In the genomic region with DNA sequence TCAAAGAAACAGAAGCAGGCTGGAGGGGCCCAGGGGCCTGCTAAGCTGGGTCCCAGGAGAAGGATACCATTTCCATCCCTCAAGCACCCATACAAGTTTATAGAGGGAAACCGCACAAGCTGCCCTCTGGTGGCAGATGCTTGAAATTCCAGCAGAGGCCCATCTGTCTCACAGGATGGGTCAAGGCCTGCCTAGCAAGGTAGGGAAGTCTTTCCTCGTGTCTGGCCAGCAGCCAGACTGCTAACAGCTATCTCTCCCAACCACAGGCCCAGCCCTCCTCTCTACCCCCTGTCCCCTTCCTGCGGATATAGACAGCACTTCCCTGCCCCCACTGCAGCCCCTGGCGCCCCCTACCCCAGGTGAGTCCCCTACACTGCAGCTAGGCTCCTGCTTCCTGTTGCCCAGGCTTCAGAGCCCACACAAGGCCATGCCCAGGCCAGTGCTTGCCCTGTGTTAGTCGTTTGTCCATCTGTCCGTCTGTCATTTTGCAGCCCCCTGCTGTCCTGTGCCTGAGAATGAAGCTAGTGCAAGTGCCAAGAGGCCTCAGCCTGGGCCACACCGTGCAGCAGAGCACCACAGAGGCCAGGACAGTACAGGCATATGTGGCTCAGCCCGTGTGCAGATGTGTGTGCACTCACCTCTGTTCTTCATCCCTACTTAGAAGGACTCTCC, we compare ENCODE assay signal across 8 cellular contexts. TPM values are rescaled to one million over a fixed set of nuclear protein-coding genes. Genes with fewer than 3 reads are reported as not detected.
DNase-seq lines count a peak whose midpoint lies in the region; ATAC-seq, FAIRE-seq and TF ChIP-seq lines count a peak whose summit lies in the region.

No MANE protein-coding gene starts in this region.

- no peak overlapping the region for H4K5ac ChIP-seq in H1 (ENCODE audit: insufficient read length, low read depth, low read length)

- peaks cover 10 to 47% of the 10 kb centered on the region in 2 experiments for H4K20me1 ChIP-seq in H1 (replicated peaks in 1 of 2; ENCODE audit: control insufficient read depth in 1 of 2, insufficient read depth in 2 of 2, low read length in 2 of 2)

- H2BK20ac ChIP-seq in H1 (ENCODE audit: low read length): no peak overlapping the region

- POLR2A ChIA-PET in H1 (lab: Charles Lee; ENCODE audit: partially characterized antibody): interaction anchor here (1.0 to 2.7 kb wide), 5 partner anchors 11 to 285 kb away, joined by 3 to 12 read pairs (median 5); partner anchors contain the start of gene SKP1

- DNase-seq in GF-D8 (lab: John Stamatoyannopoulos, UW) (peak; percentile 24), NCI-H524 (lab: John Stamatoyannopoulos, UW) (peak; percentile 53 to 78), H1 (ENCODE audit: low read depth in 1 of 2, low spot score in 2 of 2) (peak; percentile 57 to 82), mesenchymal stem cell (peak; percentile 74), thyroid gland (peak; percentile 75 to 77)
- peak; percentile 77 for DNase-seq in activated CD4-positive, alpha-beta T cell treated with anti-CD3 and anti-CD28 coated beads for 48 hours

- H3K14ac ChIP-seq in H1 (ENCODE audit: insufficient read length) (no peak overlapping the region), mesenchymal stem cell (ENCODE audit: low read length in 2 of 2) (no peak overlapping the region)

- H3K27ac ChIP-seq in H1 (ENCODE audit: low read depth, low read length): no peak overlapping the region
- H3K27ac ChIP-seq in mesenchymal stem cell (ENCODE audit: low read length, poor library complexity, severe bottlenecking): no peak overlapping the region
- no peak overlapping the region for H3K27ac ChIP-seq in thyroid gland

- 0 out of 4 replicates have a peak, but pooled peaks cover 0 to 3% of the 10 kb centered on the region in 2 experiments for H3K79me2 ChIP-seq in H1 (ENCODE audit: control insufficient read depth in 1 of 2, insufficient read depth in 2 of 2, low read length in 2 of 2)

- no peaks in the 10 kb centered on the region for H3K9me3 ChIP-seq in H1 (ENCODE audit: insufficient read depth in 2 of 2, low read depth in 1 of 2, low read length in 1 of 2)
- H3K9me3 ChIP-seq in mesenchymal stem cell (ENCODE audit: control insufficient read depth, low read length): no peaks in the 10 kb centered on the region
- no peaks in the 10 kb centered on the region for H3K9me3 ChIP-seq in thyroid gland

- no peak overlapping the region for H3K4ac ChIP-seq in H1 (replicated peaks; ENCODE audit: insufficient read length, low read depth, low read length)
- no peak overlapping the region for H3K4ac ChIP-seq in mesenchymal stem cell (ENCODE audit: low read depth in 1 of 2, low read length in 2 of 2)

- H3K23ac ChIP-seq in H1 (ENCODE audit: insufficient read length): no peak overlapping the region
- H3K23ac ChIP-seq in mesenchymal stem cell (ENCODE audit: low read length in 2 of 2): no peak overlapping the region

- H2AFZ ChIP-seq in H1 (ENCODE audit: low read length) (no peak overlapping the region), mesenchymal stem cell (ENCODE audit: low read depth, low read length) (no peak overlapping the region)

- ATAC-seq in HG02852 (IDR thresholded peaks at IDR 0.05; ENCODE audit: unreplicated experiment) (peak; percentile 47), HG02623 (IDR thresholded peaks at IDR 0.05; ENCODE audit: unreplicated experiment) (no peak)

- H4K91ac ChIP-seq in H1 (replicated peaks; ENCODE audit: insufficient read length, low read length) (peak overlapping the region; percentile 13), mesenchymal stem cell (ENCODE audit: low read length) (no peak overlapping the region)

- peak; percentile 75 for FAIRE-seq in H1 (lab: Jason Lieb, UNC)

- no peak for TF ChIP-seq POLR2A in H1 (IDR thresholded peaks at IDR 0.05; ENCODE audit: control extremely low read depth in 1 of 2, low read depth in 2 of 2, low read length in 2 of 2)
- no peak for TF ChIP-seq POLR2A in thyroid gland (IDR thresholded peaks at IDR 0.05)

- peak; percentile 71 to 75 for TF ChIP-seq RAD21 in H1 (IDR thresholded peaks at IDR 0.05 in 1 of 2, conservative IDR thresholded peaks at IDR 0.05 in 1 of 2; ENCODE audit: low read depth in 2 of 2, low read length in 2 of 2)

- TF ChIP-seq CTCF in H1 (IDR thresholded peaks at IDR 0.05; ENCODE audit: control extremely low read depth in 1 of 3, insufficient read depth in 1 of 3, low read depth in 1 of 3, low read length in 3 of 3) (peak in 2 of 3 experiments; percentile 85 to 90; a peak in 3 of 4 replicates), thyroid gland (IDR thresholded peaks at IDR 0.05) (peak; percentile 47 to 79 (median 70))

- 67% methylated on average over 6 of the region's 8 CpGs; no CpG with 5 or more reads in 1 of the 2 experiments for WGBS in H1 (ENCODE audit: extremely low coverage in 1 of 2, insufficient coverage in 1 of 2, insufficient read length in 1 of 2, insufficient replicate concordance in 2 of 2, low coverage in 1 of 2, low lambda C conversion rate in 2 of 2, missing lambda C conversion rate in 1 of 2), 2 experiments
- 56% methylated on average over 8 of the region's 8 CpGs for WGBS in mesenchymal stem cell
- 37 to 43% methylated on average over 6 to 8 of the region's 8 CpGs for WGBS in thyroid gland, 2 donors

- CTCF ChIA-PET in H1 (lab: Charles Lee; ENCODE audit: partially characterized antibody): interaction anchor here (0.5 to 24.3 kb wide), 33 partner anchors 11 to 451 kb away, joined by 3 to 629 read pairs (median 7); partner anchors contain the start of gene TCF7

- no peak overlapping the region for H2BK12ac ChIP-seq in H1 (ENCODE audit: low read depth, low read length)
- no peak overlapping the region for H2BK12ac ChIP-seq in mesenchymal stem cell (ENCODE audit: low read length in 2 of 2)

- peaks cover 18% of the 10 kb centered on the region for H3K79me1 ChIP-seq in H1 (ENCODE audit: low read depth, low read length)
- H3K79me1 ChIP-seq in mesenchymal stem cell (replicated peaks; ENCODE audit: low read length, poor library complexity, severe bottlenecking): peaks cover 76% of the 10 kb centered on the region

- H2BK120ac ChIP-seq in H1 (replicated peaks; ENCODE audit: low read depth, low read length) (no peak overlapping the region), mesenchymal stem cell (ENCODE audit: low read depth, low read length) (no peak overlapping the region)

- H3K18ac ChIP-seq in H1 (ENCODE audit: extremely low read depth, low read length) (no peak overlapping the region), mesenchymal stem cell (ENCODE audit: low read depth in 1 of 2, low read length in 2 of 2) (no peak overlapping the region)

- no peaks in the 10 kb centered on the region; a peak in 3 of 7 replicates for H3K4me1 ChIP-seq in H1 (replicated peaks in 1 of 4; ENCODE audit: control insufficient read depth in 3 of 4, insufficient read depth in 4 of 4, low read length in 3 of 4)
- H3K4me1 ChIP-seq in mesenchymal stem cell (ENCODE audit: control insufficient read depth, insufficient read depth, low read depth, low read length): peaks cover 28% of the 10 kb centered on the region
- no peaks in the 10 kb centered on the region for H3K4me1 ChIP-seq in thyroid gland

- no peak overlapping the region for H2AK5ac ChIP-seq in H1 (ENCODE audit: low read depth, low read length)
- H2AK5ac ChIP-seq in mesenchymal stem cell (ENCODE audit: low read length, severe bottlenecking): no peak overlapping the region

- no peaks in the 10 kb centered on the region for H3K27me3 ChIP-seq in H1 (replicated peaks in 1 of 4; ENCODE audit: control insufficient read depth in 3 of 4, extremely low read depth in 1 of 4, insufficient read depth in 3 of 4, low read length in 3 of 4)
- no peaks in the 10 kb centered on the region for H3K27me3 ChIP-seq in mesenchymal stem cell (ENCODE audit: control insufficient read depth in 1 of 2, insufficient read depth in 1 of 2, low read length in 2 of 2)
- no peaks in the 10 kb centered on the region for H3K27me3 ChIP-seq in thyroid gland

- no peak overlapping the region for H3K4me3 ChIP-seq in H1 (ENCODE audit: extremely low read depth in 1 of 4, insufficient read depth in 2 of 4, low read depth in 3 of 4, low read length in 4 of 4)
- H3K4me3 ChIP-seq in mesenchymal stem cell (ENCODE audit: insufficient read depth in 1 of 2, low read depth in 1 of 2, low read length in 2 of 2): no peak overlapping the region
- no peak overlapping the region for H3K4me3 ChIP-seq in thyroid gland (replicated peaks in 1 of 3)

- H3K4me2 ChIP-seq in H1 (ENCODE audit: insufficient read depth in 1 of 2, low read depth in 2 of 2, low read length in 2 of 2) (no peak overlapping the region), mesenchymal stem cell (ENCODE audit: low read length, poor library complexity, severe bottlenecking) (no peak overlapping the region)

- H3K56ac ChIP-seq in H1 (replicated peaks; ENCODE audit: insufficient read length, low read depth, low read length): no peak overlapping the region

- H4K8ac ChIP-seq in H1 (ENCODE audit: extremely low read depth, insufficient read depth, low read length) (no peak overlapping the region; the same call in 1 of the 2 replicates), mesenchymal stem cell (ENCODE audit: low read length) (no peak overlapping the region)

- H2BK15ac ChIP-seq in H1 (ENCODE audit: low read length): no peak overlapping the region
- no peak overlapping the region for H2BK15ac ChIP-seq in mesenchymal stem cell (ENCODE audit: low read depth, poor library complexity, severe bottlenecking)

- H3K9ac ChIP-seq in H1 (replicated peaks in 1 of 4; ENCODE audit: extremely low read depth in 1 of 4, low read depth in 3 of 4, low read length in 3 of 4): no peak overlapping the region
- H3K9ac ChIP-seq in mesenchymal stem cell (ENCODE audit: low read length): peak overlapping the region; percentile 35

- no peak for TF ChIP-seq EP300 in H1 (IDR thresholded peaks at IDR 0.05; ENCODE audit: borderline replicate concordance in 1 of 2, low read depth in 2 of 2, low read length in 2 of 2)

- H3K36me3 ChIP-seq in H1 (ENCODE audit: control insufficient read depth in 2 of 4, insufficient read depth in 4 of 4, low read length in 3 of 4) (peaks cover 4 to 17% (median 11%) of the 10 kb centered on the region in 4 experiments; a peak in 6 of 8 replicates), mesenchymal stem cell (ENCODE audit: control insufficient read depth in 1 of 2, insufficient read depth in 2 of 2, low read depth in 1 of 2, low read length in 2 of 2) (peaks cover 74% of the 10 kb centered on the region in 2 experiments), thyroid gland (peaks cover 8 to 23% of the 10 kb centered on the region in 2 donors)

- H2BK5ac ChIP-seq in H1 (ENCODE audit: low read depth, low read length) (peak overlapping the region; percentile 20; the same call in 1 of the 2 replicates), mesenchymal stem cell (ENCODE audit: low read depth, low read length, poor library complexity, severe bottlenecking) (no peak overlapping the region)

- intact Hi-C loops in thyroid gland (cut with DNase I): loop anchor here (5.0 kb wide), 1 partner anchor 98 kb away; no protein-coding TSS in a partner anchor

- no peaks in the 10 kb centered on the region for H3K23me2 ChIP-seq in H1 (ENCODE audit: low read depth, low read length)

RNA-seq across cellular contexts. Expression of gene TCF7, which starts 26.2 kb away (rescaled TPM):
- 6.8 and 8.5 TPM in 2 replicates for total RNA-seq in H1 (2021; fragmentation: NEBNext Ultra II Directional; extraction: Animal tissue kit (Norgen Biotek cat#: 25700))
- 4.7 and 5.7 TPM in 2 replicates for polyA plus RNA-seq in H1 (2011; rRNA removed)
- polyA plus RNA-seq in H1 (2011; cell fraction: cytosol; rRNA removed): 4.2 TPM
- polyA plus RNA-seq in H1 (2011; cell fraction: nucleus; rRNA removed): 10.6 TPM
- polyA plus RNA-seq in H1 (2012, experiment 1 of 2): 6.8 to 10.4 TPM (median 8.2 TPM) in 4 replicates
- 4.8 TPM for polyA plus RNA-seq in H1 (2012, experiment 2 of 2)
- 6.7 TPM for polyA plus RNA-seq in H1 (2013, experiment 1 of 2)
- 7.1 TPM for polyA plus RNA-seq in H1 (2013, experiment 2 of 2)
- 8.4 and 9.1 TPM in 2 replicates for polyA minus RNA-seq in H1 (2011; rRNA and poly(A)+ RNA removed)
- polyA minus RNA-seq in H1 (2011; cell fraction: cytosol; rRNA and poly(A)+ RNA removed): 8.4 TPM
- polyA minus RNA-seq in H1 (2011; cell fraction: nucleus; rRNA and poly(A)+ RNA removed): 21.1 TPM
- polyA plus RNA-seq in mesenchymal stem cell (2013, experiment 1 of 2): 1.4 TPM
- 1.4 TPM for polyA plus RNA-seq in mesenchymal stem cell (2013, experiment 2 of 2)
- 10 to 100 TPM in 1 of 4 donors, 1 to 10 TPM in 3; 7.4 to 11.8 (median 8.9) TPM for total RNA-seq in thyroid gland

RNA-seq across cellular contexts. Expression of gene SKP1, which starts 36.1 kb away (rescaled TPM):
- total RNA-seq in H1 (2021; fragmentation: NEBNext Ultra II Directional; extraction: Animal tissue kit (Norgen Biotek cat#: 25700)): 326 and 332 TPM in 2 replicates
- polyA plus RNA-seq in H1 (2011; rRNA removed): 86.4 and 163 TPM in 2 replicates
- 268 TPM for polyA plus RNA-seq in H1 (2011; cell fraction: cytosol; rRNA removed)
- 62.2 TPM for polyA plus RNA-seq in H1 (2011; cell fraction: nucleus; rRNA removed)
- polyA plus RNA-seq in H1 (2012, experiment 1 of 2): 368 to 573 TPM (median 403 TPM) in 4 replicates
- 106 TPM for polyA plus RNA-seq in H1 (2012, experiment 2 of 2)
- polyA plus RNA-seq in H1 (2013, experiment 1 of 2): 502 TPM
- 505 TPM for polyA plus RNA-seq in H1 (2013, experiment 2 of 2)
- polyA minus RNA-seq in H1 (2011; rRNA and poly(A)+ RNA removed): 126 and 158 TPM in 2 replicates
- polyA minus RNA-seq in H1 (2011; cell fraction: cytosol; rRNA and poly(A)+ RNA removed): 107 TPM
- 64.5 TPM for polyA minus RNA-seq in H1 (2011; cell fraction: nucleus; rRNA and poly(A)+ RNA removed)
- polyA plus RNA-seq in mesenchymal stem cell (2013, experiment 1 of 2): 556 TPM
- polyA plus RNA-seq in mesenchymal stem cell (2013, experiment 2 of 2): 556 TPM
- 100 to 1,000 TPM; 234 to 418 (median 346) TPM for total RNA-seq in thyroid gland

Comparison
In these comparisons a context has a peak if more than half of its experiments do, and no peak if none do; other contexts are left out.
1. DNase-seq: peak in every context shown above with its lines; median percentile 77 in activated CD4-positive, alpha-beta T cell treated with anti-CD3 and anti-CD28 coated beads for 48 hours; 76 in thyroid gland; 74 in mesenchymal stem cell; 70 in H1; 66 in NCI-H524; 24 in GF-D8.